2 cellular contexts compared by ENCODE assay signal in genomic region chr2:102149644-102150455, GRCh38.
TF ChIP-seq lines count a peak whose summit lies in the region.

No MANE protein-coding gene starts in this region.

TF ChIP-seq in SK-N-SH treated with all-trans-retinoic acid at 6 μM for 48 hours, 23 proteins besides CTCF, POLR2A, EP300 and RAD21 (continued from another document):
- TF ChIP-seq ZNF70 (CRISPR knock-in tag; IDR thresholded peaks at IDR 0.05) = no peak
- TF ChIP-seq, protein P1, sequence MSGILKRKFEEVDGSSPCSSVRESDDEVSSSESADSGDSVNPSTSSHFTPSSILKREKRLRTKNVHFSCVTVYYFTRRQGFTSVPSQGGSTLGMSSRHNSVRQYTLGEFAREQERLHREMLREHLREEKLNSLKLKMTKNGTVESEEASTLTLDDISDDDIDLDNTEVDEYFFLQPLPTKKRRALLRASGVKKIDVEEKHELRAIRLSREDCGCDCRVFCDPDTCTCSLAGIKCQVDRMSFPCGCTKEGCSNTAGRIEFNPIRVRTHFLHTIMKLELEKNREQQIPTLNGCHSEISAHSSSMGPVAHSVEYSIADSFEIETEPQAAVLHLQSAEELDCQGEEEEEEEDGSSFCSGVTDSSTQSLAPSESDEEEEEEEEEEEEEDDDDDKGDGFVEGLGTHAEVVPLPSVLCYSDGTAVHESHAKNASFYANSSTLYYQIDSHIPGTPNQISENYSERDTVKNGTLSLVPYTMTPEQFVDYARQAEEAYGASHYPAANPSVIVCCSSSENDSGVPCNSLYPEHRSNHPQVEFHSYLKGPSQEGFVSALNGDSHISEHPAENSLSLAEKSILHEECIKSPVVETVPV (CRISPR knock-in tag; IDR thresholded peaks at IDR 0.05) = no peak
- TF ChIP-seq RARB (CRISPR knock-in tag; IDR thresholded peaks at IDR 0.05) = no peak
- no peak for TF ChIP-seq ZFP3 (CRISPR knock-in tag; IDR thresholded peaks at IDR 0.05)
- no peak for TF ChIP-seq TOX (CRISPR knock-in tag; IDR thresholded peaks at IDR 0.05; ENCODE audit: borderline replicate concordance)
- no peak for TF ChIP-seq CREB5 (CRISPR knock-in tag; IDR thresholded peaks at IDR 0.05; ENCODE audit: low read depth)
- TF ChIP-seq ZNF565 (CRISPR knock-in tag; conservative IDR thresholded peaks at IDR 0.05; ENCODE audit: low read depth) = no peak
- TF ChIP-seq ZNF8 (CRISPR knock-in tag; IDR thresholded peaks at IDR 0.05) = no peak
- no peak for TF ChIP-seq ZFP30 (CRISPR knock-in tag; IDR thresholded peaks at IDR 0.05)
- no peak for TF ChIP-seq BACH2 (CRISPR knock-in tag; IDR thresholded peaks at IDR 0.05; ENCODE audit: borderline replicate concordance)

TF ChIP-seq in SK-N-SH, 30 proteins besides CTCF, POLR2A, EP300 and RAD21:
- TF ChIP-seq REST (IDR thresholded peaks at IDR 0.05; ENCODE audit: low read depth, low read length) (no peak), GATA2 (CRISPR knock-in tag; IDR thresholded peaks at IDR 0.05) (no peak), CHD2 (IDR thresholded peaks at IDR 0.05; ENCODE audit: low read length, partially characterized antibody) (no peak), ELF1 (IDR thresholded peaks at IDR 0.05) (no peak), EZH2phosphoT487 (IDR thresholded peaks at IDR 0.05; ENCODE audit: borderline replicate concordance, low read depth) (no peak), SIN3A (IDR thresholded peaks at IDR 0.05; ENCODE audit: borderline replicate concordance, low read depth, low read length) (no peak)
- TF ChIP-seq, protein P2, sequence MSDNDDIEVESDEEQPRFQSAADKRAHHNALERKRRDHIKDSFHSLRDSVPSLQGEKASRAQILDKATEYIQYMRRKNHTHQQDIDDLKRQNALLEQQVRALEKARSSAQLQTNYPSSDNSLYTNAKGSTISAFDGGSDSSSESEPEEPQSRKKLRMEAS (IDR thresholded peaks at IDR 0.05; ENCODE audit: low read depth) = no peak
TF ChIP-seq in SK-N-SH: peak in this region for 0.
